ENCODE assay signal across 19 cellular contexts in the genomic region with DNA sequence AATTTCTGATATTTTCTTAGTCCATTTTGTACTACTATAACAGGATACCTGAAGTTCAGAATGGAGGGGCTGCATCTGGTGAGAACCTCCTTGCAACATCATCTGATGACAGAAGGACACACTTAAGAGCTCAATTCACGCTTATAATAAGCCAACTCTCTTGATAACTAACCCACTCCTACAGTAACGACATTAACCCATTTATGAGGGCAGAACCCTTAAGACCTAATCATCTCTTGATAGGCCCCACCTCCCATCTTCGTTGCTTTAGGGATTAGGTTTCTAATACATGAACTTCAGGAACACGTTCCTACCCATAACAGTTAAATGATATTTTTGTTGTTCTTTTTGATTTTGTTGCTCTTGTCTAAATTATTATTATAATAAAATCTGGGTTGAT.
A peak's percentile ranks its signal among the peaks of the same experiment; 100 is the strongest.
DNase-seq lines count a peak whose midpoint lies in the region; ATAC-seq, FAIRE-seq and TF ChIP-seq lines count a peak whose summit lies in the region.
"Had no signal": no experiment of that assay in that cellular context is flagged by ENCODE, and none has a peak within 500 bp of the region (broad histone marks: within the 10 kb centered on the region; RNA-seq: fewer than 3 reads in every experiment).

No MANE protein-coding gene starts in this region.

- ATAC-seq in GM12878, result no peak
- ATAC-seq: GM23338 had no signal

- TF ChIP-seq EP300 in GM12878 (IDR thresholded peaks at IDR 0.05; ENCODE audit: borderline replicate concordance in 1 of 2, control insufficient read depth in 1 of 2, low read depth in 2 of 2, low read length in 2 of 2), result no peak

- DNase-seq in NCI-H82 (lab: John Stamatoyannopoulos, UW) (peak; percentile 41), NCI-H82 treated with DMSO at 0.1 percent for 48 hours (lab: John Stamatoyannopoulos, UW; ENCODE audit: unreplicated experiment) (no peak), D721Med (ENCODE audit: insufficient read length, low spot score) (no peak), GM12878 (ENCODE audit: low read depth, low spot score) (no peak), progenitor cell of endocrine pancreas (ENCODE audit: low spot score, unreplicated experiment) (no peak), activated gamma-delta T cell treated with Interleukin-2 at 50 U/mL for 16 hours (no peak), pons (ENCODE audit: low spot score) (no peak), NOMO-1 (lab: John Stamatoyannopoulos, UW; ENCODE audit: unreplicated experiment in 2 of 2) (no peak)
- DNase-seq: CD4-positive, alpha-beta memory T cell; DMS 273 treated with DMSO at 0.1 percent for 48 hours; DMS53; DND-41; EL; HCEC 1CT had no signal

- H3K4me2 ChIP-seq in GM12878 (ENCODE audit: control insufficient read depth, insufficient read depth), result no peak overlapping the region
- H3K4me2 ChIP-seq: BLaER1, GM23338 had no signal

- peak overlapping the region; percentile 4 for H3K27ac Mint-ChIP-seq in progenitor cell of endocrine pancreas
- H3K27ac Mint-ChIP-seq: CD14-positive monocyte, GM23338 had no signal

- intact Hi-C loops in GM12878 (cut with micrococcal nuclease; ENCODE audit: unreplicated experiment), result no loop called here

- H3K36me3 ChIP-seq in GM12878 (ENCODE audit: control insufficient read depth in 2 of 2, insufficient read depth in 2 of 2, low read length in 1 of 2), result peaks cover 8 to 39% of the 10 kb centered on the region in 2 experiments

- H3K36me3 Mint-ChIP-seq in progenitor cell of endocrine pancreas (ENCODE audit: insufficient read depth), result peaks cover 56% of the 10 kb centered on the region

- H3K4me3 Mint-ChIP-seq in progenitor cell of endocrine pancreas (ENCODE audit: low read depth), result no peak overlapping the region
- H3K4me3 Mint-ChIP-seq: CD14-positive monocyte; CD4-positive, alpha-beta memory T cell; GM23338 had no signal

- H3K79me2 ChIP-seq in GM12878 (ENCODE audit: control insufficient read depth, insufficient read depth, low read length), result no peaks in the 10 kb centered on the region

- H2AFZ ChIP-seq in GM12878 (ENCODE audit: control insufficient read depth, low read depth, low read length), result no peak overlapping the region
- H2AFZ ChIP-seq: GM23338 had no signal

- TF ChIP-seq CTCF in D721Med (IDR thresholded peaks at IDR 0.05; ENCODE audit: insufficient read depth, missing control alignments) (no peak), GM12878 (IDR thresholded peaks at IDR 0.05 in 2 of 3, conservative IDR thresholded peaks at IDR 0.05 in 1 of 3; ENCODE audit: control insufficient read depth in 2 of 3, extremely low read depth in 1 of 3, insufficient read depth in 1 of 3, low read depth in 3 of 3, low read length in 3 of 3) (no peak), progenitor cell of endocrine pancreas (IDR thresholded peaks at IDR 0.05; ENCODE audit: unreplicated experiment) (no peak)

- H3K27me3 Mint-ChIP-seq in progenitor cell of endocrine pancreas, result no peaks in the 10 kb centered on the region
- H3K27me3 Mint-ChIP-seq: CD4-positive, alpha-beta memory T cell had no signal

- POLR2A ChIA-PET in GM12878 (lab: Charles Lee), result interaction anchor here (0.7 kb wide), 1 partner anchor 10 kb away, joined by 6 read pairs; no protein-coding TSS in a partner anchor

- H4K20me1 ChIP-seq in GM12878 (ENCODE audit: control insufficient read depth, insufficient read depth), result no peaks in the 10 kb centered on the region

- no peaks in the 10 kb centered on the region for H3K4me1 ChIP-seq in GM12878 (ENCODE audit: control insufficient read depth, insufficient read depth, low read length)

- H3K27me3 ChIP-seq in GM12878 (replicated peaks in 1 of 2; ENCODE audit: control insufficient read depth in 2 of 2, insufficient read depth in 2 of 2, low read length in 1 of 2), result no peaks in the 10 kb centered on the region
- H3K27me3 ChIP-seq: BLaER1 had no signal

- TSS peak; percentile 12 for BruUV-seq in GM12878 (replicated peaks; lab: Mats Ljungman, UMichigan)

- no peak for TF ChIP-seq POLR2A in GM12878 (IDR thresholded peaks at IDR 0.05; ENCODE audit: low read depth, low read length)

- no peak overlapping the region for H3K27ac ChIP-seq in GM12878 (ENCODE audit: control insufficient read depth, insufficient read depth)
- H3K27ac ChIP-seq: 22Rv1, BLaER1 had no signal

- H3K4me1 Mint-ChIP-seq in progenitor cell of endocrine pancreas (ENCODE audit: low read depth), result no peaks in the 10 kb centered on the region
- H3K4me1 Mint-ChIP-seq: CD14-positive monocyte, GM23338 had no signal

- in situ Hi-C loops in GM12878 (cut with MboI), result no loop called here

- 97% methylated on average over 4 of the region's 4 CpGs for WGBS in GM12878 (ENCODE audit: insufficient coverage, insufficient replicate concordance, low lambda C conversion rate, missing lambda C conversion rate)

- no peaks in the 10 kb centered on the region for H3K9me3 Mint-ChIP-seq in progenitor cell of endocrine pancreas (ENCODE audit: low read depth)
- H3K9me3 Mint-ChIP-seq: CD14-positive monocyte; CD4-positive, alpha-beta memory T cell; GM23338 had no signal

- RAD21 ChIA-PET in GM12878 (lab: Charles Lee; ENCODE audit: unreplicated experiment), result no interaction called here

- FAIRE-seq in D721Med (lab: Jason Lieb, UNC) (peak; percentile 61), GM12878 (lab: Jason Lieb, UNC) (no peak)
- FAIRE-seq: GM12891 had no signal

- SMC1A ChIA-PET in GM12878 (lab: Charles Lee; ENCODE audit: uncharacterized antibody, unreplicated experiment), result no interaction called here

- no peak for TF ChIP-seq RAD21 in GM12878 (IDR thresholded peaks at IDR 0.05; ENCODE audit: insufficient read depth, low read depth, low read length)

- no peaks in the 10 kb centered on the region for H3K9me3 ChIP-seq in GM12878 (replicated peaks; ENCODE audit: control insufficient read depth, insufficient read depth, low read length)
- H3K9me3 ChIP-seq: BLaER1 had no signal

- CTCF ChIA-PET in GM12878 (lab: Yijun Ruan, JAX), result interaction anchor here (0.7 kb wide), 1 partner anchor 366 kb away, joined by 3 read pairs; no protein-coding TSS in a partner anchor

- H3K4me3 ChIP-seq in GM12878, result no peak overlapping the region
- H3K4me3 ChIP-seq: BLaER1, GM23338 had no signal

- H3K9ac ChIP-seq in GM12878 (ENCODE audit: control insufficient read depth, insufficient read depth, low read length), result no peak overlapping the region
- H3K9ac ChIP-seq: BLaER1 had no signal

TF ChIP-seq in GM12878, 131 proteins besides CTCF, POLR2A, EP300 and RAD21 (continues in another document):
- TF ChIP-seq BHLHE40 (IDR thresholded peaks at IDR 0.05; ENCODE audit: borderline replicate concordance in 1 of 2, low read depth in 2 of 2, low read length in 1 of 2) (no peak), STAT1 (conservative IDR thresholded peaks at IDR 0.05) (no peak), RAD51 (IDR thresholded peaks at IDR 0.05) (no peak), MEF2A (IDR thresholded peaks at IDR 0.05; ENCODE audit: insufficient read depth, low read depth, low read length) (no peak), YY1 (IDR thresholded peaks at IDR 0.05; ENCODE audit: low read depth, low read length) (no peak), CHD4 (IDR thresholded peaks at IDR 0.05) (no peak), SMC3 (IDR thresholded peaks at IDR 0.05; ENCODE audit: borderline replicate concordance, low read length) (no peak)
- TF ChIP-seq, protein P1, sequence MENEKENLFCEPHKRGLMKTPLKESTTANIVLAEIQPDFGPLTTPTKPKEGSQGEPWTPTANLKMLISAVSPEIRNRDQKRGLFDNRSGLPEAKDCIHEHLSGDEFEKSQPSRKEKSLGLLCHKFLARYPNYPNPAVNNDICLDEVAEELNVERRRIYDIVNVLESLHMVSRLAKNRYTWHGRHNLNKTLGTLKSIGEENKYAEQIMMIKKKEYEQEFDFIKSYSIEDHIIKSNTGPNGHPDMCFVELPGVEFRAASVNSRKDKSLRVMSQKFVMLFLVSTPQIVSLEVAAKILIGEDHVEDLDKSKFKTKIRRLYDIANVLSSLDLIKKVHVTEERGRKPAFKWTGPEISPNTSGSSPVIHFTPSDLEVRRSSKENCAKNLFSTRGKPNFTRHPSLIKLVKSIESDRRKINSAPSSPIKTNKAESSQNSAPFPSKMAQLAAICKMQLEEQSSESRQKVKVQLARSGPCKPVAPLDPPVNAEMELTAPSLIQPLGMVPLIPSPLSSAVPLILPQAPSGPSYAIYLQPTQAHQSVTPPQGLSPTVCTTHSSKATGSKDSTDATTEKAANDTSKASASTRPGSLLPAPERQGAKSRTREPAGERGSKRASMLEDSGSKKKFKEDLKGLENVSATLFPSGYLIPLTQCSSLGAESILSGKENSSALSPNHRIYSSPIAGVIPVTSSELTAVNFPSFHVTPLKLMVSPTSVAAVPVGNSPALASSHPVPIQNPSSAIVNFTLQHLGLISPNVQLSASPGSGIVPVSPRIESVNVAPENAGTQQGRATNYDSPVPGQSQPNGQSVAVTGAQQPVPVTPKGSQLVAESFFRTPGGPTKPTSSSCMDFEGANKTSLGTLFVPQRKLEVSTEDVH (IDR thresholded peaks at IDR 0.05; ENCODE audit: low read depth, partially characterized antibody), result no peak
- TF ChIP-seq, protein P2, sequence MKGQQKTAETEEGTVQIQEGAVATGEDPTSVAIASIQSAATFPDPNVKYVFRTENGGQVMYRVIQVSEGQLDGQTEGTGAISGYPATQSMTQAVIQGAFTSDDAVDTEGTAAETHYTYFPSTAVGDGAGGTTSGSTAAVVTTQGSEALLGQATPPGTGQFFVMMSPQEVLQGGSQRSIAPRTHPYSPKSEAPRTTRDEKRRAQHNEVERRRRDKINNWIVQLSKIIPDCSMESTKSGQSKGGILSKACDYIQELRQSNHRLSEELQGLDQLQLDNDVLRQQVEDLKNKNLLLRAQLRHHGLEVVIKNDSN (IDR thresholded peaks at IDR 0.05; ENCODE audit: borderline replicate concordance, extremely low read length, insufficient read depth, low read depth, low read length), result no peak
